Comparison of ENCODE assay signal across 22 cellular contexts in the genomic region with DNA sequence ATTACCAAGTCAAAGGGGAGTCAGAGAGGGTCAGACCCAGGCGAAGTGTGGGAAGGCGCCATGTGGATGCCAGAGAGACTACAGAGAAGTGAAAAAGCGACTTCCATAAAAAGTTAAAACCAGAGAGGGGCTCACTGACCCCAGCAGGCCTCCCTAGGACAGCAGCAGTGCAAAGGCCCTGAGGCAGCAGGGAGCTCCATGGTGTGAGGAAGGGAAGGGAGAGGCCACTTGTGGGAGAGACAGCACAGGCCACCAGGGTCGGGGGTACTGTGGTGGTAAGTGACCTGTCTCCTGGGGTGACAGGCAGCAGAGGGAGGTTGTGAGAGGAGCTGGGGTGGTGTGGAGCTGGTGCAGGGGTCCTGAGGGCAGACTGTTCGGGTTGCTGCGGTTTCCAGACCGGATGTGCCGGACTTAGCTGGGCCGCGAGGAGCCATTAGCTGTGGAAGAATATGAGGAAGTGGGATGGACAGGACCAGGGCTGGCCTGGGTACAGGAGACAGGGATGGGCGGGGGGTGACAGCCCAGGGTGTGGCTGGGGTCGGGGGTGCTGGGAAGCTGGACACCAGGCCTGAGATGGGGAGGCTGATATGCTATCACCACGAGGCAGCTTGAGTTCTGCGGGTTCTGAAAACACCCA. TPM values are rescaled to one million over a fixed set of nuclear protein-coding genes. Genes with fewer than 3 reads are reported as not detected.
DNase-seq lines count a peak whose midpoint lies in the region; ATAC-seq, FAIRE-seq and TF ChIP-seq lines count a peak whose summit lies in the region.
"Had no signal": no experiment of that assay in that cellular context is flagged by ENCODE, and none has a peak within 500 bp of the region (broad histone marks: within the 10 kb centered on the region; RNA-seq: fewer than 3 reads in every experiment).

No MANE protein-coding gene starts in this region.

- intact Hi-C loops in CD14-positive monocyte (cut with micrococcal nuclease) (no loop called here), HepG2 (cut with micrococcal nuclease; ENCODE audit: unreplicated experiment) (no loop called here)

- 90% methylated on average over 14 of the region's 14 CpGs for WGBS in HepG2 (ENCODE audit: low lambda C conversion rate)

- TF ChIP-seq CTCF in CD14-positive monocyte (IDR thresholded peaks at IDR 0.05) (no peak), HepG2 (CRISPR knock-in tag; IDR thresholded peaks at IDR 0.05) (no peak)

- peaks cover 24 to 48% of the 10 kb centered on the region in 2 experiments for H3K36me3 ChIP-seq in HepG2 (replicated peaks in 1 of 2; ENCODE audit: control insufficient read depth in 1 of 2, insufficient read depth in 2 of 2, low read length in 2 of 2)

- peaks cover 5% of the 10 kb centered on the region for H3K4me1 Mint-ChIP-seq in T-helper 1 cell treated with Interleukin-12 subunit alpha and Interleukin-12 subunit beta and Interleukin-4 antibody, amounts not matched to agents 30 μg/mL and 1 μg/mL, for 36 hours (ENCODE audit: low read depth)
- peaks cover 2% of the 10 kb centered on the region for H3K4me1 Mint-ChIP-seq in CD14-positive monocyte
- H3K4me1 Mint-ChIP-seq in activated T-helper 17 cell treated with anti-CD3 and anti-CD28 coated beads, Interleukin-2, amount 50 U/mL, for 72 hours, result peaks cover 9% of the 10 kb centered on the region
- H3K4me1 Mint-ChIP-seq: activated CD8-positive, alpha-beta memory T cell treated with anti-CD3 and anti-CD28 coated beads, Interleukin-2, amount 10 ng/mL, durations not matched to agents 7 days and 5 days had no signal

- POLR2A ChIA-PET in HepG2 (lab: Yijun Ruan, JAX), result interaction anchor here (1.3 to 2.5 kb wide), 3 partner anchors 32 to 62 kb away, joined by 4 to 7 read pairs (median 4); a partner anchor contains a TSS

- H3K27ac Mint-ChIP-seq in T-helper 1 cell treated with Interleukin-12 subunit alpha and Interleukin-12 subunit beta and Interleukin-4 antibody, amounts not matched to agents 30 μg/mL and 1 μg/mL, for 36 hours, result peak overlapping the region; percentile 17
- peak overlapping the region in 5 of 7 donors; percentile 21 to 71 (median 62) for H3K27ac Mint-ChIP-seq in CD14-positive monocyte
- peak overlapping the region; percentile 84 for H3K27ac Mint-ChIP-seq in activated T-helper 17 cell treated with anti-CD3 and anti-CD28 coated beads, Interleukin-2, amount 50 U/mL, for 72 hours
- H3K27ac Mint-ChIP-seq: activated CD8-positive, alpha-beta memory T cell treated with anti-CD3 and anti-CD28 coated beads, Interleukin-2, amount 10 ng/mL, durations not matched to agents 7 days and 5 days had no signal

- H3K27me3 Mint-ChIP-seq in T-helper 1 cell treated with Interleukin-12 subunit alpha and Interleukin-12 subunit beta and Interleukin-4 antibody, amounts not matched to agents 30 μg/mL and 1 μg/mL, for 36 hours (ENCODE audit: low read depth), result no peaks in the 10 kb centered on the region
- peaks cover 0 to 3% (median 0%) of the 10 kb centered on the region in 3 donors for H3K27me3 Mint-ChIP-seq in CD14-positive monocyte (ENCODE audit: low read depth in 3 of 3)
- no peaks in the 10 kb centered on the region for H3K27me3 Mint-ChIP-seq in activated T-helper 17 cell treated with anti-CD3 and anti-CD28 coated beads, Interleukin-2, amount 50 U/mL, for 72 hours
- H3K27me3 Mint-ChIP-seq: activated CD8-positive, alpha-beta memory T cell treated with anti-CD3 and anti-CD28 coated beads, Interleukin-2, amount 10 ng/mL, durations not matched to agents 7 days and 5 days had no signal

- no peak overlapping the region for H3K9ac ChIP-seq in HepG2 (ENCODE audit: insufficient read depth, low read depth, low read length)

- H3K36me3 Mint-ChIP-seq in T-helper 1 cell treated with Interleukin-12 subunit alpha and Interleukin-12 subunit beta and Interleukin-4 antibody, amounts not matched to agents 30 μg/mL and 1 μg/mL, for 36 hours (ENCODE audit: low read depth), result peaks cover 45% of the 10 kb centered on the region
- peaks cover 72 to 100% of the 10 kb centered on the region in 2 donors for H3K36me3 Mint-ChIP-seq in CD14-positive monocyte
- H3K36me3 Mint-ChIP-seq in activated T-helper 17 cell treated with anti-CD3 and anti-CD28 coated beads, Interleukin-2, amount 50 U/mL, for 72 hours (ENCODE audit: low read depth), result peaks cover 91% of the 10 kb centered on the region

- in situ Hi-C loops in HepG2 (cut with HindIII; ENCODE audit: extremely low pct_ligation_motif_present, low pct_unique_long_range_greater_than_20kb), result no loop called here

- H3K27ac ChIP-seq in HepG2 (ENCODE audit: extremely low read length, insufficient read depth, low read length), result no peak overlapping the region
- H3K27ac ChIP-seq: 22Rv1, body of pancreas had no signal

- no peaks in the 10 kb centered on the region for H3K4me1 ChIP-seq in HepG2 (ENCODE audit: insufficient read depth, low read length)
- H3K4me1 ChIP-seq: body of pancreas had no signal

- ATAC-seq in activated T-helper 17 cell treated with anti-CD3 and anti-CD28 coated beads, Interleukin-2, amount 50 U/mL, for 72 hours (replicated peaks), result no peak
- ATAC-seq in HepG2 (no peak), HG03039 (IDR thresholded peaks at IDR 0.05; ENCODE audit: unreplicated experiment) (no peak)
- ATAC-seq: activated CD8-positive, alpha-beta memory T cell treated with anti-CD3 and anti-CD28 coated beads, Interleukin-2, amount 10 ng/mL, durations not matched to agents 7 days and 5 days; body of pancreas had no signal

- H3K4me3 ChIP-seq in HepG2 (replicated peaks in 1 of 3; ENCODE audit: insufficient read depth in 1 of 3, low read depth in 2 of 3, low read length in 3 of 3), result no peak overlapping the region
- H3K4me3 ChIP-seq: body of pancreas, lung had no signal

- H3K27me3 ChIP-seq in HepG2 (ENCODE audit: control insufficient read depth in 1 of 2, insufficient read depth in 2 of 2, low read length in 2 of 2), result no peaks in the 10 kb centered on the region
- H3K27me3 ChIP-seq: body of pancreas had no signal

- no TSS peak for BruUV-seq in HepG2 (replicated peaks; lab: Mats Ljungman, UMichigan)

- H3K4me3 Mint-ChIP-seq in T-helper 1 cell treated with Interleukin-12 subunit alpha and Interleukin-12 subunit beta and Interleukin-4 antibody, amounts not matched to agents 30 μg/mL and 1 μg/mL, for 36 hours, result no peak overlapping the region
- no peak overlapping the region for H3K4me3 Mint-ChIP-seq in CD14-positive monocyte
- H3K4me3 Mint-ChIP-seq in activated T-helper 17 cell treated with anti-CD3 and anti-CD28 coated beads, Interleukin-2, amount 50 U/mL, for 72 hours, result no peak overlapping the region
- H3K4me3 Mint-ChIP-seq: activated CD8-positive, alpha-beta memory T cell treated with anti-CD3 and anti-CD28 coated beads, Interleukin-2, amount 10 ng/mL, durations not matched to agents 7 days and 5 days had no signal

- H3K9me3 Mint-ChIP-seq in T-helper 1 cell treated with Interleukin-12 subunit alpha and Interleukin-12 subunit beta and Interleukin-4 antibody, amounts not matched to agents 30 μg/mL and 1 μg/mL, for 36 hours, result no peaks in the 10 kb centered on the region
- no peaks in the 10 kb centered on the region for H3K9me3 Mint-ChIP-seq in CD14-positive monocyte
- H3K9me3 Mint-ChIP-seq in activated T-helper 17 cell treated with anti-CD3 and anti-CD28 coated beads, Interleukin-2, amount 50 U/mL, for 72 hours, result no peaks in the 10 kb centered on the region

- CTCF ChIA-PET in HepG2 (lab: Yijun Ruan, JAX; ENCODE audit: low intra/inter-chr PET ratio, low total read pairs), result no interaction called here

- no peak overlapping the region for H3K4me2 ChIP-seq in HepG2 (ENCODE audit: low read depth, low read length)

- no peaks in the 10 kb centered on the region for H3K9me3 ChIP-seq in HepG2 (ENCODE audit: low read length)
- H3K9me3 ChIP-seq: body of pancreas had no signal

- no peak for TF ChIP-seq POLR2A in HepG2 (IDR thresholded peaks at IDR 0.05; ENCODE audit: insufficient read depth in 1 of 2, low read depth in 2 of 2, low read length in 2 of 2)

- H4K20me1 ChIP-seq in HepG2 (ENCODE audit: insufficient read depth, low read length), result no peaks in the 10 kb centered on the region

- no peak for TF ChIP-seq RAD21 in HepG2 (CRISPR knock-in tag; IDR thresholded peaks at IDR 0.05)

- FAIRE-seq in HepG2 (lab: Jason Lieb, UNC) (no peak), frontal cortex (lab: Jason Lieb, UNC) (no peak)

- no peak overlapping the region for H2AFZ ChIP-seq in HepG2 (ENCODE audit: low read length)

- H3K79me2 ChIP-seq in HepG2 (ENCODE audit: insufficient read depth, low read length), result no peaks in the 10 kb centered on the region

- DNase-seq in T-helper 1 cell (no peak), CD14-positive monocyte (ENCODE audit: low spot score) (no peak), HepG2 (ENCODE audit: low spot score) (no peak), DMS79 (lab: John Stamatoyannopoulos, UW) (no peak), frontal cortex (ENCODE audit: low spot score in 2 of 2) (no peak)
- DNase-seq: activated CD4-positive, CD25-positive, alpha-beta regulatory T cell; activated CD8-positive, alpha-beta memory T cell treated with anti-CD3 and anti-CD28 coated beads, Interleukin-2, amount 10 ng/mL, durations not matched to agents 7 days and 5 days; activated gamma-delta T cell; AML-193; body of pancreas; DMS 273 treated with DMSO at 0.1 percent for 48 hours; GDM1; head of caudate nucleus; NCI-H1105; NCI-H510A; stimulated activated CD4-positive, alpha-beta T cell treated with anti-CD3 and anti-CD28 coated beads, Interleukin-1b, Interleukin-23, amount 100 ng/mL, for 48 hours had no signal

- no peak for TF ChIP-seq EP300 in HepG2 (IDR thresholded peaks at IDR 0.05; ENCODE audit: low read depth in 2 of 2, low read length in 2 of 2)
- no peak for TF ChIP-seq EP300 in HepG2 (CRISPR knock-in tag; IDR thresholded peaks at IDR 0.05; ENCODE audit: borderline replicate concordance)

RNA-seq across cellular contexts. Expression of a gene that starts 22.6 kb away (rescaled TPM):
- under 1 TPM; 0.28 to 0.60 TPM for polyA plus RNA-seq in CD14-positive monocyte
- 10 to 100 TPM; 14.7 to 23.4 TPM for total RNA-seq in activated T-helper 17 cell treated with anti-CD3 and anti-CD28 coated beads, Interleukin-2, amount 50 U/mL, for 72 hours
- 1.4 and 1.8 TPM in 2 replicates for total RNA-seq in HepG2 (2016; rRNA removed; fragmentation: Illumina TruSeq; extraction: Trizol)
- total RNA-seq in HepG2 (2016; cell fraction: cytosol; rRNA removed; fragmentation: Illumina TruSeq; extraction: Trizol; ENCODE audit: low read depth), result 0.40 and 0.44 TPM in 2 replicates
- total RNA-seq in HepG2 (2016; cell fraction: insoluble cytoplasmic fraction; rRNA removed; fragmentation: Illumina TruSeq; extraction: Trizol), result 1.3 TPM in 2 replicates
- 1.3 and 1.4 TPM in 2 replicates for total RNA-seq in HepG2 (2016; cell fraction: membrane; rRNA removed; fragmentation: Illumina TruSeq; extraction: Trizol)
- total RNA-seq in HepG2 (2016; cell fraction: nucleus; rRNA removed; fragmentation: Illumina TruSeq; extraction: Trizol), result 2.7 and 3.3 TPM in 2 replicates
- 1.1 and 1.3 TPM in 2 replicates for polyA plus RNA-seq in HepG2 (2011; rRNA removed)
- 0.43 and 0.51 TPM in 2 replicates for polyA plus RNA-seq in HepG2 (2011; cell fraction: cytosol; rRNA removed)
- 9.3 TPM in 2 replicates for polyA plus RNA-seq in HepG2 (2011; cell fraction: nucleus; rRNA removed)
- polyA plus RNA-seq in HepG2 (2012), result 4.2 and 6.2 TPM in 2 replicates
- polyA plus RNA-seq in HepG2 (2016; cell fraction: cytosol; fragmentation: Illumina TruSeq; extraction: Trizol; ENCODE audit: low read depth), result 0.32 and 0.34 TPM in 2 replicates
- polyA plus RNA-seq in HepG2 (2016; cell fraction: insoluble cytoplasmic fraction; fragmentation: Illumina TruSeq; extraction: Trizol; ENCODE audit: low read depth), result 2.6 and 3.8 TPM in 2 replicates
- polyA plus RNA-seq in HepG2 (2016; cell fraction: membrane; fragmentation: Illumina TruSeq; extraction: Trizol; ENCODE audit: low read depth), result 0.70 and 0.76 TPM in 2 replicates
- 16.0 and 18.9 TPM in 2 replicates for polyA plus RNA-seq in HepG2 (2016; cell fraction: nucleus; fragmentation: Illumina TruSeq; extraction: Trizol; ENCODE audit: insufficient read depth, low read depth)
- polyA minus RNA-seq in HepG2 (2011; rRNA and poly(A)+ RNA removed; ENCODE audit: low replicate concordance), result 2.1 and 4.2 TPM in 2 replicates
- 1.8 and 2.5 TPM in 2 replicates for polyA minus RNA-seq in HepG2 (2011; cell fraction: cytosol; rRNA and poly(A)+ RNA removed)
- 3.6 and 4.4 TPM in 2 replicates for polyA minus RNA-seq in HepG2 (2011; cell fraction: nucleus; rRNA and poly(A)+ RNA removed)
- 2.4 TPM for total RNA-seq in frontal cortex

RNA-seq across cellular contexts. Expression of a gene that starts 32.2 kb away (rescaled TPM):
- polyA plus RNA-seq in CD14-positive monocyte (under 1 TPM in 1 of 2 donors, not detected in 1; 0.75 TPM), HepG2 (2011; rRNA removed) (195 and 197 TPM in 2 replicates)
- not detected for total RNA-seq in activated T-helper 17 cell treated with anti-CD3 and anti-CD28 coated beads, Interleukin-2, amount 50 U/mL, for 72 hours
- total RNA-seq in HepG2 (2016; rRNA removed; fragmentation: Illumina TruSeq; extraction: Trizol) (120 and 138 TPM in 2 replicates), frontal cortex (not detected)
- total RNA-seq in HepG2 (2016; cell fraction: cytosol; rRNA removed; fragmentation: Illumina TruSeq; extraction: Trizol; ENCODE audit: low read depth), result 101 and 114 TPM in 2 replicates
- 120 and 121 TPM in 2 replicates for total RNA-seq in HepG2 (2016; cell fraction: insoluble cytoplasmic fraction; rRNA removed; fragmentation: Illumina TruSeq; extraction: Trizol)
- 212 and 224 TPM in 2 replicates for total RNA-seq in HepG2 (2016; cell fraction: membrane; rRNA removed; fragmentation: Illumina TruSeq; extraction: Trizol)
- total RNA-seq in HepG2 (2016; cell fraction: nucleus; rRNA removed; fragmentation: Illumina TruSeq; extraction: Trizol), result 62.9 and 70.7 TPM in 2 replicates
- 257 and 265 TPM in 2 replicates for polyA plus RNA-seq in HepG2 (2011; cell fraction: cytosol; rRNA removed)
- polyA plus RNA-seq in HepG2 (2011; cell fraction: nucleus; rRNA removed), result 119 and 130 TPM in 2 replicates
- 157 and 186 TPM in 2 replicates for polyA plus RNA-seq in HepG2 (2012)
- 191 and 212 TPM in 2 replicates for polyA plus RNA-seq in HepG2 (2016; cell fraction: cytosol; fragmentation: Illumina TruSeq; extraction: Trizol; ENCODE audit: low read depth)
- 130 and 165 TPM in 2 replicates for polyA plus RNA-seq in HepG2 (2016; cell fraction: insoluble cytoplasmic fraction; fragmentation: Illumina TruSeq; extraction: Trizol; ENCODE audit: low read depth)
- polyA plus RNA-seq in HepG2 (2016; cell fraction: membrane; fragmentation: Illumina TruSeq; extraction: Trizol; ENCODE audit: low read depth), result 312 and 339 TPM in 2 replicates
- polyA plus RNA-seq in HepG2 (2016; cell fraction: nucleus; fragmentation: Illumina TruSeq; extraction: Trizol; ENCODE audit: insufficient read depth, low read depth), result 122 and 126 TPM in 2 replicates
- 5.0 and 114 TPM in 2 replicates for polyA minus RNA-seq in HepG2 (2011; rRNA and poly(A)+ RNA removed; ENCODE audit: low replicate concordance)
- 74.4 and 100 TPM in 2 replicates for polyA minus RNA-seq in HepG2 (2011; cell fraction: cytosol; rRNA and poly(A)+ RNA removed)
- polyA minus RNA-seq in HepG2 (2011; cell fraction: nucleus; rRNA and poly(A)+ RNA removed), result 56.0 and 68.5 TPM in 2 replicates
- total RNA-seq: activated CD8-positive, alpha-beta memory T cell treated with anti-CD3 and anti-CD28 coated beads, Interleukin-2, amount 10 ng/mL, durations not matched to agents 7 days and 5 days; H4 had no signal

RNA-seq across cellular contexts. Expression of a gene that starts 32.9 kb away (rescaled TPM):
- polyA plus RNA-seq in CD14-positive monocyte (10 to 100 TPM in 1 of 2 donors, 1 to 10 TPM in 1; 7.1 to 13.6 TPM), HepG2 (2011; rRNA removed) (31.3 and 32.2 TPM in 2 replicates)
- total RNA-seq in activated T-helper 17 cell treated with anti-CD3 and anti-CD28 coated beads, Interleukin-2, amount 50 U/mL, for 72 hours, result 100 to 1,000 TPM; 103 to 123 TPM
- total RNA-seq in HepG2 (2016; rRNA removed; fragmentation: Illumina TruSeq; extraction: Trizol) (11.0 and 14.6 TPM in 2 replicates), frontal cortex (13.0 TPM)
- 10.8 and 12.5 TPM in 2 replicates for total RNA-seq in HepG2 (2016; cell fraction: cytosol; rRNA removed; fragmentation: Illumina TruSeq; extraction: Trizol; ENCODE audit: low read depth)
- 9.8 and 14.8 TPM in 2 replicates for total RNA-seq in HepG2 (2016; cell fraction: insoluble cytoplasmic fraction; rRNA removed; fragmentation: Illumina TruSeq; extraction: Trizol)
- total RNA-seq in HepG2 (2016; cell fraction: membrane; rRNA removed; fragmentation: Illumina TruSeq; extraction: Trizol), result 18.2 and 24.9 TPM in 2 replicates
- 14.1 and 17.3 TPM in 2 replicates for total RNA-seq in HepG2 (2016; cell fraction: nucleus; rRNA removed; fragmentation: Illumina TruSeq; extraction: Trizol)
- 28.4 and 38.7 TPM in 2 replicates for polyA plus RNA-seq in HepG2 (2011; cell fraction: cytosol; rRNA removed)
- 37.5 and 40.2 TPM in 2 replicates for polyA plus RNA-seq in HepG2 (2011; cell fraction: nucleus; rRNA removed)
- polyA plus RNA-seq in HepG2 (2012), result 10.8 and 12.9 TPM in 2 replicates
- polyA plus RNA-seq in HepG2 (2016; cell fraction: cytosol; fragmentation: Illumina TruSeq; extraction: Trizol; ENCODE audit: low read depth), result 19.8 and 23.7 TPM in 2 replicates
- 19.7 and 25.0 TPM in 2 replicates for polyA plus RNA-seq in HepG2 (2016; cell fraction: insoluble cytoplasmic fraction; fragmentation: Illumina TruSeq; extraction: Trizol; ENCODE audit: low read depth)
- polyA plus RNA-seq in HepG2 (2016; cell fraction: membrane; fragmentation: Illumina TruSeq; extraction: Trizol; ENCODE audit: low read depth), result 27.0 and 27.4 TPM in 2 replicates
- polyA plus RNA-seq in HepG2 (2016; cell fraction: nucleus; fragmentation: Illumina TruSeq; extraction: Trizol; ENCODE audit: insufficient read depth, low read depth), result 24.9 and 31.1 TPM in 2 replicates
- 46.1 and 174 TPM in 2 replicates for polyA minus RNA-seq in HepG2 (2011; rRNA and poly(A)+ RNA removed; ENCODE audit: low replicate concordance)
- polyA minus RNA-seq in HepG2 (2011; cell fraction: cytosol; rRNA and poly(A)+ RNA removed), result 32.2 and 38.9 TPM in 2 replicates
- 32.4 and 35.6 TPM in 2 replicates for polyA minus RNA-seq in HepG2 (2011; cell fraction: nucleus; rRNA and poly(A)+ RNA removed)

Comparison
In these comparisons a context has a peak if more than half of its experiments do, and no peak if none do; other contexts are left out.
1. H3K27ac Mint-ChIP-seq: peak in every context shown above with its lines; median percentile 84 in activated T-helper 17 cell treated with anti-CD3 and anti-CD28 coated beads, Interleukin-2, amount 50 U/mL, for 72 hours; 62 in CD14-positive monocyte; 17 in T-helper 1 cell treated with Interleukin-12 subunit alpha and Interleukin-12 subunit beta and Interleukin-4 antibody, amounts not matched to agents 30 μg/mL and 1 μg/mL, for 36 hours.
2. RNA of a gene that starts 32.2 kb away (total RNA-seq): 62.9 to 224 TPM in HepG2; not detected in activated T-helper 17 cell treated with anti-CD3 and anti-CD28 coated beads, Interleukin-2, amount 50 U/mL, for 72 hours and not detected in frontal cortex (single experiment); every median in the first group is over 10 times any median in the second.